16 cellular contexts compared by ENCODE assay signal in genomic region chr2:102238778-102239177, GRCh38. TPM values are rescaled to one million over a fixed set of nuclear protein-coding genes. Genes with fewer than 3 reads are reported as not detected.
A peak's percentile ranks its signal among the peaks of the same experiment; 100 is the strongest.
DNase-seq lines count a peak whose midpoint lies in the region; ATAC-seq and TF ChIP-seq lines count a peak whose summit lies in the region.
"Had no signal": no experiment of that assay in that cellular context is flagged by ENCODE, and none has a peak within 500 bp of the region (broad histone marks: within the 10 kb centered on the region; RNA-seq: fewer than 3 reads in every experiment).

No MANE protein-coding gene starts in this region.

- no peak for DNase-seq in activated CD4-positive, alpha-beta T cell treated with anti-CD3 and anti-CD28 coated beads for 36 hours
- DNase-seq in activated CD4-positive, alpha-beta T cell treated with anti-CD3 and anti-CD28 coated beads for 48 hours = no peak
- DNase-seq in natural killer cell treated with Interleukin-12 subunit alpha and Interleukin-12 subunit beta and Interleukin-15 and Interleukin-18, amount 100 ng/mL, for 72 hours (ENCODE audit: low spot score) = no peak
- DNase-seq in natural killer cell (no peak), memory B cell (ENCODE audit: low spot score in 2 of 2) (no peak), GM19238 (ENCODE audit: insufficient read length, low spot score) (no peak), A172 (ENCODE audit: low spot score) (no peak)
- DNase-seq: 8988T, NCI-H1417, NCI-H2171 treated with DMSO at 0.1 percent for 48 hours, NCI-H69, SIG-M5, T-helper 2 cell had no signal

- POLR2A ChIA-PET in activated CD4-positive, alpha-beta T cell treated with anti-CD3 and anti-CD28 coated beads for 36 hours (lab: Charles Lee) = no interaction called here

- CTCF ChIA-PET in activated CD4-positive, alpha-beta T cell treated with anti-CD3 and anti-CD28 coated beads for 36 hours (lab: Charles Lee) = interaction anchor here (0.8 to 4.6 kb wide), 8 partner anchors 9 to 354 kb away, joined by 3 to 71 read pairs (median 4); partner anchors contain the start of gene IL1RL2

- peaks cover 58% of the 10 kb centered on the region for H3K4me1 Mint-ChIP-seq in activated CD4-positive, alpha-beta T cell treated with anti-CD3 and anti-CD28 coated beads for 36 hours
- peaks cover 56 to 62% of the 10 kb centered on the region in 2 donors for H3K4me1 Mint-ChIP-seq in natural killer cell treated with Interleukin-12 subunit alpha and Interleukin-12 subunit beta and Interleukin-15 and Interleukin-18, amount 100 ng/mL, for 72 hours (ENCODE audit: low read depth in 2 of 2)
- H3K4me1 Mint-ChIP-seq in natural killer cell (peaks cover 24 to 37% of the 10 kb centered on the region in 2 donors), memory B cell (peaks cover 20% of the 10 kb centered on the region)

- no peak for ATAC-seq in activated CD4-positive, alpha-beta T cell treated with anti-CD3 and anti-CD28 coated beads for 36 hours
- no peak for ATAC-seq in natural killer cell treated with Interleukin-12 subunit alpha and Interleukin-12 subunit beta and Interleukin-15 and Interleukin-18, amount 100 ng/mL, for 72 hours
- ATAC-seq in natural killer cell (no peak), memory B cell (ENCODE audit: low read depth) (no peak), HG03342 (IDR thresholded peaks at IDR 0.05; ENCODE audit: unreplicated experiment) (no peak)
- ATAC-seq: gastroesophageal sphincter had no signal

- H3K27ac Mint-ChIP-seq in activated CD4-positive, alpha-beta T cell treated with anti-CD3 and anti-CD28 coated beads for 36 hours = peak overlapping the region; percentile 91
- peak overlapping the region; percentile 75 to 93 for H3K27ac Mint-ChIP-seq in natural killer cell treated with Interleukin-12 subunit alpha and Interleukin-12 subunit beta and Interleukin-15 and Interleukin-18, amount 100 ng/mL, for 72 hours
- H3K27ac Mint-ChIP-seq in natural killer cell (peak overlapping the region in 1 of 2 donors; percentile 76), memory B cell (peak overlapping the region; percentile 51)
- H3K27ac Mint-ChIP-seq: brain had no signal

- no peak for TF ChIP-seq CTCF in natural killer cell (IDR thresholded peaks at IDR 0.05)

- no peak overlapping the region for H3K4me3 Mint-ChIP-seq in activated CD4-positive, alpha-beta T cell treated with anti-CD3 and anti-CD28 coated beads for 36 hours
- peak overlapping the region; percentile 43 for H3K4me3 Mint-ChIP-seq in natural killer cell treated with Interleukin-12 subunit alpha and Interleukin-12 subunit beta and Interleukin-15 and Interleukin-18, amount 100 ng/mL, for 72 hours
- H3K4me3 Mint-ChIP-seq in natural killer cell = no peak overlapping the region
- no peak overlapping the region for H3K4me3 Mint-ChIP-seq in memory B cell
- H3K4me3 Mint-ChIP-seq: brain had no signal

- intact Hi-C loops in activated CD4-positive, alpha-beta T cell treated with anti-CD3 and anti-CD28 coated beads for 36 hours (cut with DNase I, micrococcal nuclease) = no loop called here
- intact Hi-C loops in natural killer cell (cut with micrococcal nuclease) = no loop called here

- no peaks in the 10 kb centered on the region for H3K27me3 Mint-ChIP-seq in activated CD4-positive, alpha-beta T cell treated with anti-CD3 and anti-CD28 coated beads for 36 hours
- H3K27me3 Mint-ChIP-seq in natural killer cell treated with Interleukin-12 subunit alpha and Interleukin-12 subunit beta and Interleukin-15 and Interleukin-18, amount 100 ng/mL, for 72 hours = peaks cover 0 to 4% of the 10 kb centered on the region in 2 donors
- H3K27me3 Mint-ChIP-seq in natural killer cell (ENCODE audit: low read depth in 2 of 2) (peaks cover 44 to 54% of the 10 kb centered on the region in 2 donors), memory B cell (peaks cover 18% of the 10 kb centered on the region)

- peaks cover 8% of the 10 kb centered on the region for H3K36me3 Mint-ChIP-seq in activated CD4-positive, alpha-beta T cell treated with anti-CD3 and anti-CD28 coated beads for 36 hours (ENCODE audit: low read depth)
- no peaks in the 10 kb centered on the region for H3K36me3 Mint-ChIP-seq in natural killer cell treated with Interleukin-12 subunit alpha and Interleukin-12 subunit beta and Interleukin-15 and Interleukin-18, amount 100 ng/mL, for 72 hours
- no peaks in the 10 kb centered on the region for H3K36me3 Mint-ChIP-seq in natural killer cell
- H3K36me3 Mint-ChIP-seq in memory B cell = no peaks in the 10 kb centered on the region
- H3K36me3 Mint-ChIP-seq: brain had no signal

- H3K9me3 Mint-ChIP-seq in activated CD4-positive, alpha-beta T cell treated with anti-CD3 and anti-CD28 coated beads for 36 hours (ENCODE audit: low read depth) = peaks cover 4% of the 10 kb centered on the region
- no peaks in the 10 kb centered on the region for H3K9me3 Mint-ChIP-seq in natural killer cell treated with Interleukin-12 subunit alpha and Interleukin-12 subunit beta and Interleukin-15 and Interleukin-18, amount 100 ng/mL, for 72 hours
- H3K9me3 Mint-ChIP-seq in natural killer cell (no peaks in the 10 kb centered on the region), memory B cell (no peaks in the 10 kb centered on the region)
- H3K9me3 Mint-ChIP-seq: brain had no signal

RNA-seq across cellular contexts. Expression of gene IL1RL2, which starts 52.0 kb away (rescaled TPM):
- 1 to 10 TPM; 1.5 to 1.7 TPM for total RNA-seq in activated CD4-positive, alpha-beta T cell treated with anti-CD3 and anti-CD28 coated beads for 36 hours
- total RNA-seq in natural killer cell treated with Interleukin-12 subunit alpha and Interleukin-12 subunit beta and Interleukin-15 and Interleukin-18, amount 100 ng/mL, for 72 hours = under 1 TPM in 1 of 2 donors, not detected in 1; 0.19 TPM
- not detected for total RNA-seq in natural killer cell
- total RNA-seq in A172 (2014; rRNA removed; shearing (Covaris generic)) = not detected in 2 replicates
